Comparison of ENCODE assay signal across 14 cellular contexts in the genomic region with DNA sequence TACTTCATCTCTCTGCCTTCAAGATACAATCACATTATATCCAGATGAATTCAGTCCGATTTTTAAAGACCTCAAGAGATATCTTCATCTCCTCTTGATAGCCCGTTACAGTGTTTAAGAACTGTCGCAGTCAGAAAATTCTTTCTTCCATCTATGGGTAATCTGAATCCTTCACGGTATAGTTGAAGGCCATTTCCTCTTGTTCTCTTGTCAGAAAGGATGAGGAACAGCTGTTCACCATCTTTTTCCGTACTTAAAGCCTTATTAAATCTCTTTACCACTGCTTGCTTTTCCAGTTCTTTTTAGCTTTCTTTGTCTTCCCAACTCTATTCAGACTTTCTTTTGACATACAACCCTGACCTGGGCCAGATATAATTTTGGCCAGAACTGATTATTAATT.
"Had no signal": no experiment of that assay in that cellular context is flagged by ENCODE, and none has a peak within 500 bp of the region (broad histone marks: within the 10 kb centered on the region; RNA-seq: fewer than 3 reads in every experiment).

No MANE protein-coding gene starts in this region.

- DNase-seq: activated CD4-positive, alpha-beta T cell treated with anti-CD3 and anti-CD28 coated beads, Interleukin-2, amount 50 U/mL, for 1 hour; activated naive CD4-positive, alpha-beta T cell treated with anti-CD3 and anti-CD28 coated beads, Interleukin-2, amount 10 ng/mL, durations not matched to agents 7 days and 5 days; activated T-cell treated with anti-CD3 and anti-CD28 coated beads for 4 hours; adrenal gland; cortex of kidney; effector CD8-positive, alpha-beta T cell; mammary epithelial cell; stimulated activated CD4-positive, alpha-beta T cell treated with anti-CD3 and anti-CD28 coated beads, Interleukin-15, amount 100 ng/mL, for 24 hours; stomach had no signal

- H3K4me1 ChIP-seq: adrenal gland, stomach had no signal

- H3K36me3 Mint-ChIP-seq: natural killer cell treated with Interleukin-12 subunit alpha and Interleukin-12 subunit beta and Interleukin-15 and Interleukin-18, amount 100 ng/mL, for 72 hours had no signal

- H3K27me3 ChIP-seq: adrenal gland, stomach had no signal

- H3K4me3 ChIP-seq: adrenal gland, stomach, thoracic aorta had no signal

- H3K27ac ChIP-seq: adrenal gland, stomach, thoracic aorta had no signal

- ATAC-seq: activated T-helper 17 cell treated with anti-CD3 and anti-CD28 coated beads, Interleukin-2, amount 50 U/mL, for 72 hours; left lobe of liver; natural killer cell treated with Interleukin-12 subunit alpha and Interleukin-12 subunit beta and Interleukin-15 and Interleukin-18, amount 100 ng/mL, for 72 hours had no signal

- H3K36me3 ChIP-seq: adrenal gland, thoracic aorta had no signal

- H3K9me3 Mint-ChIP-seq: activated naive CD4-positive, alpha-beta T cell treated with anti-CD3 and anti-CD28 coated beads, Interleukin-2, amount 10 ng/mL, durations not matched to agents 7 days and 5 days; activated T-helper 17 cell treated with anti-CD3 and anti-CD28 coated beads, Interleukin-2, amount 50 U/mL, for 72 hours; central memory CD8-positive, alpha-beta T cell; natural killer cell treated with Interleukin-12 subunit alpha and Interleukin-12 subunit beta and Interleukin-15 and Interleukin-18, amount 100 ng/mL, for 72 hours had no signal

- H3K27ac Mint-ChIP-seq: activated naive CD4-positive, alpha-beta T cell treated with anti-CD3 and anti-CD28 coated beads, Interleukin-2, amount 10 ng/mL, durations not matched to agents 7 days and 5 days; activated T-helper 17 cell treated with anti-CD3 and anti-CD28 coated beads, Interleukin-2, amount 50 U/mL, for 72 hours; natural killer cell treated with Interleukin-12 subunit alpha and Interleukin-12 subunit beta and Interleukin-15 and Interleukin-18, amount 100 ng/mL, for 72 hours had no signal

- H3K9me3 ChIP-seq: adrenal gland, stomach, thoracic aorta had no signal
